8 cellular contexts compared by ENCODE assay signal in the genomic region with DNA sequence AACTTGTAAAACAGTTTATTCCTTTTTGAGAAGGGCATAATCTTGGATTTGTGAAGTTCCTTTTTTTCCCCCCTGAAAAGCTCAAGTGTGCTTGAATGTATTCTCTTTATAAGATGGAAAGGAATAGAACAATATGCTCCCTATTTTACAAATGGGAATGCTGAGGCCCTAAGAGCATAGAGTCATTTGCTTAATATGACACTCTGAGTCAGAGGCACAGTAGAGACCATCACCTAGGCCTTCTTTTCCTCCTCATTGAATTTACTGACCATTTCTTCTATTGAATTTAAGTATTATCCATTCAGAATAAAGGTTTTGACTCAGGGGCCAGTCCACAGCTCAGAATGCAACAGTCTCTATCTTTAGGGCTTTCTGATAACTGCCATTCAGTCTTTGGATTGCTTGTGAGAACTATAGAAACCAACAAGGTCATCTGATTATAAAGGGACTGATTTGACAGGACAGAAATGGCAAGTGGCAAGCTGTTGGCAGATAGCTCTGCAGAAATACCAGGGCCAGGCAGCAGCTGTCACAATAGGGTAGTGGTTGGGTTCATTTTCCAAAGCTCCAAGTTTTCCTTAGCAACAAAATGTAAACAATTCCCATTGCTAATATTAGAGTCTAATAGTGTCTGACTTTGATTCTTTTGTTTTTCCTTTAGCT.
DNase-seq lines count a peak whose midpoint lies in the region; ATAC-seq and TF ChIP-seq lines count a peak whose summit lies in the region.
"Not testable (repeated sequence)": the region's sequence is repeated elsewhere in the genome, so short reads cannot be mapped to it uniquely, and the experiment has no call there.

No MANE protein-coding gene starts in this region.

- not testable (repeated sequence) for H3K9me2 ChIP-seq in PC-3 (replicated peaks; ENCODE audit: low read length)

- H3K79me2 ChIP-seq in PC-3 (ENCODE audit: low read length); fibroblast of lung (ENCODE audit: control insufficient read depth, insufficient read depth, low read length): not testable (repeated sequence)

- ATAC-seq in PC-3 (peak; percentile 31; the same call in 1 of the 2 replicates), right cardiac atrium (peak; percentile 71 to 77)

- not testable (repeated sequence) for H3K27me3 Mint-ChIP-seq in osteocyte (ENCODE audit: unreplicated experiment)

- BruUV-seq in PC-3 (replicated peaks; lab: Mats Ljungman, UMichigan): not testable (repeated sequence)

- not testable (repeated sequence) for H4K20me1 ChIP-seq in PC-3 (ENCODE audit: low read length); fibroblast of lung (ENCODE audit: control insufficient read depth, extremely low read depth, insufficient read depth, low read length)

- not testable (repeated sequence) for H2AFZ ChIP-seq in PC-3 (ENCODE audit: low read length); fibroblast of lung (ENCODE audit: low read length)

- H3K36me3 Mint-ChIP-seq in osteocyte (ENCODE audit: unreplicated experiment): not testable (repeated sequence)

- H3K4me1 Mint-ChIP-seq in osteocyte (ENCODE audit: unreplicated experiment): peaks cover 44% of the 10 kb centered on the region

- H3K9me3 ChIP-seq in PC-3 (ENCODE audit: low read length); fibroblast of lung (ENCODE audit: control insufficient read depth, insufficient read depth, low read depth, low read length); right cardiac atrium (ENCODE audit: control insufficient read depth, low read length): not testable (repeated sequence)

- H3K4me3 ChIP-seq in PC-3 (ENCODE audit: low read length); brain microvascular endothelial cell (ENCODE audit: low read depth, low read length); fibroblast of lung (replicated peaks in 1 of 4; ENCODE audit: control extremely low read depth in 1 of 4, insufficient read depth in 1 of 4, low read depth in 3 of 4, low read length in 4 of 4); right cardiac atrium (ENCODE audit: low read length): not testable (repeated sequence)

- H3K9me3 Mint-ChIP-seq in osteocyte (ENCODE audit: unreplicated experiment): not testable (repeated sequence)

- H3K27ac ChIP-seq in PC-3 (ENCODE audit: low read length): peak overlapping the region; percentile 57
- peak overlapping the region; percentile 43 for H3K27ac ChIP-seq in brain microvascular endothelial cell
- peak overlapping the region; percentile 20 for H3K27ac ChIP-seq in fibroblast of lung (ENCODE audit: insufficient read depth, low read length)
- H3K27ac ChIP-seq in right cardiac atrium (ENCODE audit: low read length): peak overlapping the region; percentile 19
- peak overlapping the region; percentile 27 for H3K27ac ChIP-seq in temporal lobe (ENCODE audit: low read depth, low read length)

- peak overlapping the region; percentile 88 for H3K27ac Mint-ChIP-seq in osteocyte (ENCODE audit: unreplicated experiment)

- H3K9ac ChIP-seq in PC-3 (ENCODE audit: low read length); fibroblast of lung (ENCODE audit: insufficient read depth, low read length): not testable (repeated sequence)

- not testable (repeated sequence) for H3K4me3 Mint-ChIP-seq in osteocyte (ENCODE audit: unreplicated experiment)

- H3K27me3 ChIP-seq in PC-3 (ENCODE audit: low read length); brain microvascular endothelial cell (replicated peaks); fibroblast of lung (ENCODE audit: control insufficient read depth, insufficient read depth, low read length); right cardiac atrium (ENCODE audit: control insufficient read depth, insufficient read depth): not testable (repeated sequence)

- not testable (repeated sequence) for H3F3A ChIP-seq in PC-3 (ENCODE audit: low read length, unreplicated experiment)

- H3K36me3 ChIP-seq in PC-3 (ENCODE audit: low read depth, low read length); brain microvascular endothelial cell (replicated peaks); fibroblast of lung (ENCODE audit: control insufficient read depth, insufficient read depth, low read length): not testable (repeated sequence)

- H3K4me2 ChIP-seq in PC-3 (ENCODE audit: low read length) (peak overlapping the region; percentile 57), fibroblast of lung (ENCODE audit: extremely low read depth, insufficient read depth, low read length) (peak overlapping the region; percentile 64)

- CTCF ChIA-PET in PC-3 (lab: Charles Lee): interaction anchor here (0.7 kb wide), 1 partner anchor 779 kb away, joined by 8 read pairs; no protein-coding TSS in a partner anchor

- not testable (repeated sequence) for TF ChIP-seq CTCF in PC-3 (conservative IDR thresholded peaks at IDR 0.05; ENCODE audit: low read depth, low read length); brain microvascular endothelial cell (IDR thresholded peaks at IDR 0.05; ENCODE audit: low read depth, low read length, missing control alignments); fibroblast of lung (conservative IDR thresholded peaks at IDR 0.05 in 1 of 2, IDR thresholded peaks at IDR 0.05 in 1 of 2; ENCODE audit: low read depth in 1 of 2, low read length in 2 of 2); osteocyte (IDR thresholded peaks at IDR 0.05)

- in situ Hi-C loops in brain microvascular endothelial cell (cut with HindIII; ENCODE audit: low pct_ligation_motif_present, low sequenced_read_pairs): not testable (repeated sequence)

- peaks cover 28% of the 10 kb centered on the region for H3K4me1 ChIP-seq in PC-3 (ENCODE audit: insufficient read depth, low read length)
- H3K4me1 ChIP-seq in fibroblast of lung (ENCODE audit: control insufficient read depth, extremely low read depth, insufficient read depth, low read length): peaks cover 11% of the 10 kb centered on the region
- H3K4me1 ChIP-seq in right cardiac atrium (ENCODE audit: control insufficient read depth, insufficient read depth, low read length): not testable (repeated sequence)

- intact Hi-C loops in PC-3 (cut with micrococcal nuclease) (loop anchor here (5.0 kb wide), 1 partner anchor 117 kb away; a partner anchor contains a TSS), right cardiac atrium (cut with DNase I) (loop anchor here in 1 of 4 donors (10.0 kb wide), 1 partner anchor 105 kb away; no protein-coding TSS in a partner anchor)

- peak; percentile 42 for DNase-seq in EH (ENCODE audit: low read depth)
- peak; percentile 28 for DNase-seq in NCI-H1694 treated with DMSO at 0.1 percent for 48 hours (lab: John Stamatoyannopoulos, UW)
- DNase-seq in PC-3: peak; percentile 23
- peak; percentile 34 for DNase-seq in brain microvascular endothelial cell
- DNase-seq in fibroblast of lung (ENCODE audit: low read depth in 2 of 2): peak; percentile 11 to 20
- DNase-seq in right cardiac atrium: peak in 2 of 3 donors; percentile 58 to 60
- not testable (repeated sequence) for DNase-seq in osteocyte (ENCODE audit: extremely low spot score, unreplicated experiment)

- POLR2A ChIA-PET in PC-3 (lab: Charles Lee; ENCODE audit: unreplicated experiment): not testable (repeated sequence)
